Comparison of ENCODE assay signal across 8 cellular contexts in the genomic region with DNA sequence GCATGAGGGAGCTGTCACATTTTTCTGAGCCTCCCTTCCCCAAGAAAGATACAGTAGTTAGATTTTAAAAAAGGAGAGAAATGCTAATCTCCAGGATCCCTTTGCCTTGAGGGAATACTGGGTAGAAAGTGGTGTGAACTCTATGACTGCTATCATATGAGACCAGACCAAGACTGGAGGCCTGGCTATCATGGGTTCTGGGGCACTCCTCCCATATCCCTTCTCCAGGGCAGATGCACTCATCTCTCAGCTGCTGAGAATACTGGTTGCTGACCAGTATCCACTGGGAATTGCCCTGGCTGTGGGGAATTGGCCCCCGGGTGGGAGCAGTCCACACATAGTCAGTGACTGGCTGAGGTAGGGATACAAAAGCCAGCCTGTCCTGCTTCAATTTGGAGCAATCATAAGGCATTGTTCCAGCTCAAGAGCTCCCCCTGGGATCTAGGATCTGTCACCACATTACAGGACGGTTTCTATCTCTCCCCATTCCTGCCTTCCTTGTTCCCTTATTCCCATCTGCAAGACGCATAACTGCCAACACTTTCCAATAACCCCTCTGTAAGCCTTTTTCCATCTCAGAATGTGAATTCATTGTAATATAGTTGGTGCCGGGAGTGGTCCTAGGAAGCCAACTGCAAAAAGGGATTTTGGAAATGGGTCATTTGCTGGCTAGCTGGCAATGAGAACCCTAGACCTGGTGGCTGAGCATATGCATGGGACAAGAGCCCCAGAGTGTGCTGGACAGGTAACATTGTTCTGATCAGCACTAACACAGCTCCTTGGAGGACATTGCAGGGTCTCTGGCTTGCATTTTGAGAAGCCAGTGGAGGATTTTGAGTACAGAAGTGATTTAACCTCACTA. TPM values are rescaled to one million over a fixed set of nuclear protein-coding genes. Genes with fewer than 3 reads are reported as not detected.
A peak's percentile ranks its signal among the peaks of the same experiment; 100 is the strongest.
DNase-seq lines count a peak whose midpoint lies in the region; ATAC-seq and TF ChIP-seq lines count a peak whose summit lies in the region.

No MANE protein-coding gene starts in this region.

- DNase-seq in Calu3 (peak; percentile 65), HT1080 (ENCODE audit: low read depth) (peak; percentile 44), SJCRH30 (peak; percentile 58 to 81), fibroblast of the conjunctiva (ENCODE audit: low read depth) (peak; percentile 8), prostate gland (ENCODE audit: low spot score) (peak; percentile 22)
- no peak for DNase-seq in stimulated activated naive CD4-positive, alpha-beta T cell treated with Interleukin-2 at 50 U/mL for 16 hours (lab: John Stamatoyannopoulos, UW)

- H3K27ac ChIP-seq in SJCRH30 (no peak overlapping the region), prostate gland (no peak overlapping the region)

- H3K4me3 ChIP-seq in SJCRH30 (no peak overlapping the region), prostate gland (no peak overlapping the region)

- 0 out of 2 replicates have a peak, but pooled peaks cover 3% of the 10 kb centered on the region for H3K4me1 ChIP-seq in SJCRH30
- no peaks in the 10 kb centered on the region for H3K4me1 ChIP-seq in prostate gland (replicated peaks)

- no peak overlapping the region for H3K27ac Mint-ChIP-seq in Calu3 (ENCODE audit: unreplicated experiment)
- no peak overlapping the region for H3K27ac Mint-ChIP-seq in stimulated activated memory B cell treated with anti-CD40 and anti-IgM and Interleukin-4, amounts not matched to agents 10 μg/mL and 1 μg/mL and 100 μg/mL, for 72 hours

- ATAC-seq in stimulated activated memory B cell treated with anti-CD40 and anti-IgM and Interleukin-4, amounts not matched to agents 10 μg/mL and 1 μg/mL and 100 μg/mL, for 72 hours: no peak
- ATAC-seq in GM19452 (IDR thresholded peaks at IDR 0.05; ENCODE audit: unreplicated experiment): no peak

- no peaks in the 10 kb centered on the region for H3K36me3 Mint-ChIP-seq in Calu3 (ENCODE audit: insufficient read depth, unreplicated experiment)
- no peaks in the 10 kb centered on the region for H3K36me3 Mint-ChIP-seq in stimulated activated memory B cell treated with anti-CD40 and anti-IgM and Interleukin-4, amounts not matched to agents 10 μg/mL and 1 μg/mL and 100 μg/mL, for 72 hours

- TF ChIP-seq CTCF in Calu3 (IDR thresholded peaks at IDR 0.05; ENCODE audit: unreplicated experiment) (peak; percentile 65), prostate gland (IDR thresholded peaks at IDR 0.05) (peak in 3 of 4 experiments; percentile 23 to 56 (median 45))

- 40% methylated on average over 4 of the region's 4 CpGs for WGBS in prostate gland

- no TSS peak for BruUV-seq in Calu3 (replicated peaks; lab: Mats Ljungman, UMichigan)

- no peaks in the 10 kb centered on the region; the same call in 1 of the 2 replicates for H3K9me3 ChIP-seq in SJCRH30 (replicated peaks)
- no peaks in the 10 kb centered on the region for H3K9me3 ChIP-seq in prostate gland

- CTCF ChIA-PET in Calu3 (lab: Charles Lee): interaction anchor here (0.5 to 3.9 kb wide), 3 partner anchors 23 to 516 kb away, joined by 3 to 28 read pairs (median 6); no protein-coding TSS in a partner anchor

- intact Hi-C loops in Calu3 (cut with micrococcal nuclease; ENCODE audit: unreplicated experiment) (loop anchor here (1.0 to 10.0 kb wide), 3 partner anchors 76 to 548 kb away; no protein-coding TSS in a partner anchor), prostate gland (cut with DNase I) (no loop called here)

- peaks cover 2% of the 10 kb centered on the region for H3K9me3 Mint-ChIP-seq in Calu3 (ENCODE audit: low read depth, unreplicated experiment)
- peaks cover 2% of the 10 kb centered on the region for H3K9me3 Mint-ChIP-seq in stimulated activated memory B cell treated with anti-CD40 and anti-IgM and Interleukin-4, amounts not matched to agents 10 μg/mL and 1 μg/mL and 100 μg/mL, for 72 hours

- H3K27me3 Mint-ChIP-seq in Calu3 (ENCODE audit: unreplicated experiment): peaks cover under 1% of the 10 kb centered on the region
- peaks cover 8% of the 10 kb centered on the region for H3K27me3 Mint-ChIP-seq in stimulated activated memory B cell treated with anti-CD40 and anti-IgM and Interleukin-4, amounts not matched to agents 10 μg/mL and 1 μg/mL and 100 μg/mL, for 72 hours

- no peak for TF ChIP-seq POLR2A in prostate gland (IDR thresholded peaks at IDR 0.05)

- H3K4me3 Mint-ChIP-seq in Calu3 (ENCODE audit: low read depth, unreplicated experiment): no peak overlapping the region
- H3K4me3 Mint-ChIP-seq in stimulated activated memory B cell treated with anti-CD40 and anti-IgM and Interleukin-4, amounts not matched to agents 10 μg/mL and 1 μg/mL and 100 μg/mL, for 72 hours: no peak overlapping the region

- H3K36me3 ChIP-seq in SJCRH30: no peaks in the 10 kb centered on the region
- H3K36me3 ChIP-seq in prostate gland: no peaks in the 10 kb centered on the region

- H3K27me3 ChIP-seq in SJCRH30 (no peaks in the 10 kb centered on the region), prostate gland (replicated peaks; ENCODE audit: insufficient read depth) (no peaks in the 10 kb centered on the region)

- H3K4me1 Mint-ChIP-seq in Calu3 (ENCODE audit: low read depth, unreplicated experiment): peaks cover 10% of the 10 kb centered on the region
- peaks cover 12% of the 10 kb centered on the region for H3K4me1 Mint-ChIP-seq in stimulated activated memory B cell treated with anti-CD40 and anti-IgM and Interleukin-4, amounts not matched to agents 10 μg/mL and 1 μg/mL and 100 μg/mL, for 72 hours

RNA-seq across cellular contexts. Expression of gene REEP1, which starts 35.4 kb away (rescaled TPM):
- 4.7 and 5.3 TPM in 2 replicates for total RNA-seq in Calu3 (2022)
- total RNA-seq in HT1080 (2014; rRNA removed; shearing (Covaris generic)): 0.13 TPM in 1 of 2 replicates, not detected in the other
- polyA plus RNA-seq in HT1080 (2015; cell fraction: cytosol; rRNA removed): 0.09 and 0.14 TPM in 2 replicates
- 0.04 and 0.24 TPM in 2 replicates for polyA plus RNA-seq in HT1080 (2015; cell fraction: nucleus; rRNA removed)
- total RNA-seq in SJCRH30 (2014; rRNA removed; shearing (Covaris generic)): 2.1 and 2.3 TPM in 2 replicates
- total RNA-seq in prostate gland: 100 to 1,000 TPM in 1 of 2 donors, 1 to 10 TPM in 1; 6.6 to 224 TPM
